ENCODE assay signal across 22 cellular contexts in the genomic region with DNA sequence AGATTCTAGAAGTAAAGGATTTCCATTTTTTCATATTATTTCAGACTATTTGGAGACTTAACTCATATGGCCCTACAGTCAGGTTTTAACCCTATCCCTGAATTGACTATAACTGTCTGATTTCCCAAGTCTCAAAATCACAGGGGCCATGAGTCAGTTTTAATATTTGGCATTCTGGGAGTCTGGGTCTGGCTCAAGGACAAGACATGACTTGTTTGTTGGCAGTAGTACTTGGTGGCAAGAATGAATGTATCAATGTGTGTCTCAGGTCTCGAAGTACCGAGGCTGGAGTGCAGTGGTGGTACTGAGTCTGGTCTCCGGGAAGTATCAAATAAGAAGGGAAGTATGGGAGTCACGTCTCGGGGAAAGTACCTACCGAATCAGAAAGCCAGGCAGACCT. TPM values are rescaled to one million over a fixed set of nuclear protein-coding genes. Genes with fewer than 3 reads are reported as not detected.
DNase-seq lines count a peak whose midpoint lies in the region; FAIRE-seq and TF ChIP-seq lines count a peak whose summit lies in the region.
"Had no signal": no experiment of that assay in that cellular context is flagged by ENCODE, and none has a peak within 500 bp of the region (broad histone marks: within the 10 kb centered on the region; RNA-seq: fewer than 3 reads in every experiment).

No MANE protein-coding gene starts in this region.

- peaks cover 15% of the 10 kb centered on the region for H3K36me3 ChIP-seq in bronchial epithelial cell (ENCODE audit: control insufficient read depth, insufficient read depth, low read length)
- H3K36me3 ChIP-seq in HAP-1 (replicated peaks) = peaks cover 87% of the 10 kb centered on the region

- FAIRE-seq in bronchial epithelial cell (lab: Jason Lieb, UNC) = no peak
- FAIRE-seq: GM18507 had no signal

- TF ChIP-seq CTCF in bronchial epithelial cell (IDR thresholded peaks at IDR 0.05; ENCODE audit: insufficient read depth, low read length, severe bottlenecking) = no peak

- H3K27me3 ChIP-seq in bronchial epithelial cell (ENCODE audit: control insufficient read depth, insufficient read depth, low read length) (no peaks in the 10 kb centered on the region), HAP-1 (ENCODE audit: low read depth) (no peaks in the 10 kb centered on the region)
- H3K27me3 ChIP-seq: BLaER1 treated with 17β-estradiol and CSF1 and Interleukin-3, amounts not matched to agents 10 nM and 100 nM; esophagus squamous epithelium; heart left ventricle; tibial nerve had no signal

- no peaks in the 10 kb centered on the region for H3K9me3 ChIP-seq in HAP-1
- H3K9me3 ChIP-seq: A549; BLaER1 treated with 17β-estradiol and CSF1 and Interleukin-3, amounts not matched to agents 10 nM and 100 nM; esophagus squamous epithelium; heart left ventricle; tibial nerve had no signal

- DNase-seq in AG08395 (ENCODE audit: low spot score) = peak; percentile 56
- peak; percentile 54 for DNase-seq in HPDE6-E6E7 (ENCODE audit: extremely low spot score)
- DNase-seq in bronchial epithelial cell (ENCODE audit: low read depth) = peak; percentile 95
- peak; percentile 48 for DNase-seq in iris pigment epithelial cell (ENCODE audit: low read depth)
- DNase-seq in activated CD4-positive, alpha-beta T cell treated with anti-CD3 and anti-CD28 coated beads for 48 hours = no peak
- DNase-seq in HAP-1 (ENCODE audit: low spot score in 2 of 2) = no peak
- no peak for DNase-seq in cerebellar cortex (ENCODE audit: low spot score)
- no peak for DNase-seq in NCI-H748 treated with DMSO at 0.1 percent for 48 hours (lab: John Stamatoyannopoulos, UW)
- DNase-seq: activated naive CD4-positive, alpha-beta T cell; activated T-cell treated with anti-CD3 and anti-CD28 coated beads, Interleukin-2, amount 50 U/mL, for 24 hours; anterior cingulate cortex; effector CD4-positive, alpha-beta T cell; esophagus squamous epithelium; heart left ventricle; NCI-H1417 treated with DMSO at 0.1 percent for 48 hours; SHP77 treated with DMSO at 0.1 percent for 48 hours; stimulated activated CD4-positive, alpha-beta T cell treated with anti-CD3 and anti-CD28 coated beads, Interleukin-2, amount 100 ng/mL, for 48 hours; stimulated activated naive CD4-positive, alpha-beta T cell treated with Interleukin-2 at 50 U/mL for 16 hours had no signal

- H3K4me3 ChIP-seq in bronchial epithelial cell (ENCODE audit: low read depth, low read length) (no peak overlapping the region), HAP-1 (no peak overlapping the region)
- H3K4me3 ChIP-seq: A549; BLaER1 treated with 17β-estradiol and CSF1 and Interleukin-3, amounts not matched to agents 10 nM and 100 nM; esophagus squamous epithelium; heart left ventricle; tibial nerve had no signal

- H3K4me1 ChIP-seq in HAP-1 = no peaks in the 10 kb centered on the region
- H3K4me1 ChIP-seq: A549; BLaER1 treated with 17β-estradiol and CSF1 and Interleukin-3, amounts not matched to agents 10 nM and 100 nM had no signal

- in situ Hi-C loops in HAP-1 (cut with MboI; ENCODE audit: low sequenced_read_pairs) = no loop called here

RNA-seq across cellular contexts. Expression of gene UMPS, which starts 10.8 kb away (rescaled TPM):
- 21.8 and 31.3 TPM in 2 replicates for total RNA-seq in bronchial epithelial cell

Comparison
In these comparisons a context has a peak if more than half of its experiments do, and no peak if none do; other contexts are left out.
1. DNase-seq: peak in AG08395 (single experiment), HPDE6-E6E7 (single experiment), bronchial epithelial cell (single experiment) and iris pigment epithelial cell (single experiment); none in activated CD4-positive, alpha-beta T cell treated with anti-CD3 and anti-CD28 coated beads for 48 hours (single experiment), HAP-1 (0 of 2), cerebellar cortex (single experiment) and NCI-H748 treated with DMSO at 0.1 percent for 48 hours (single experiment).